In genomic region chr11:75429902-75430691, GRCh38 we compare ENCODE assay signal across 7 cellular contexts. TPM values are rescaled to one million over a fixed set of nuclear protein-coding genes. Genes with fewer than 3 reads are reported as not detected.
DNase-seq lines count a peak whose midpoint lies in the region; ATAC-seq and TF ChIP-seq lines count a peak whose summit lies in the region.

No MANE protein-coding gene starts in this region.

- DNase-seq in NCI-H1417 treated with DMSO at 0.1 percent for 48 hours (lab: John Stamatoyannopoulos, UW) (peak; percentile 74), dermis microvascular lymphatic vessel endothelial cell (ENCODE audit: low read depth in 2 of 2) (peak; percentile 14 to 83), lower lobe of right lung (peak; percentile 85)
- DNase-seq in activated CD4-positive, alpha-beta T cell treated with anti-CD3 and anti-CD28 coated beads for 48 hours: peak; percentile 73
- peak; percentile 16 for DNase-seq in stimulated activated CD8-positive, alpha-beta memory T cell treated with anti-CD3 and anti-CD28 coated beads, Interleukin-12 subunit alpha, Interleukin-12 subunit beta, amount 100 ng/mL, for 1 hour (ENCODE audit: low read depth)

- H3K27ac ChIP-seq in lower lobe of right lung: peak overlapping the region; percentile 74

- H3K36me3 ChIP-seq in lower lobe of right lung: no peaks in the 10 kb centered on the region

- peak; percentile 30 for TF ChIP-seq POLR2A in GM18951 (IDR thresholded peaks at IDR 0.05; ENCODE audit: extremely low read depth, insufficient read depth, insufficient read length)

- H3K4me3 ChIP-seq in lower lobe of right lung: peak overlapping the region; percentile 50

- intact Hi-C loops in lower lobe of right lung (cut with DNase I): no loop called here

- H3K9me3 ChIP-seq in lower lobe of right lung: no peaks in the 10 kb centered on the region

- H3K27me3 ChIP-seq in lower lobe of right lung (ENCODE audit: low read depth): peaks cover 24% of the 10 kb centered on the region

- ATAC-seq in lower lobe of right lung (peak; percentile 75 to 78), HG03095 (IDR thresholded peaks at IDR 0.05; ENCODE audit: unreplicated experiment) (no peak)

- TF ChIP-seq CTCF in lower lobe of right lung (IDR thresholded peaks at IDR 0.05): no peak

- H3K4me1 ChIP-seq in lower lobe of right lung: peaks cover 17% of the 10 kb centered on the region

- in situ Hi-C loops in GM18951 (cut with MboI; ENCODE audit: low sequenced_read_pairs, unreplicated experiment): no loop called here

RNA-seq across cellular contexts. Expression of gene KLHL35, which starts 2.9 kb away (rescaled TPM):
- total RNA-seq in dermis microvascular lymphatic vessel endothelial cell (1.0 and 2.4 TPM in 2 replicates), lower lobe of right lung (2.6 TPM)

RNA-seq across cellular contexts. Expression of gene RPS3, which starts 30.8 kb away (rescaled TPM):
- total RNA-seq in dermis microvascular lymphatic vessel endothelial cell: 2,725 and 2,751 TPM in 2 replicates
- total RNA-seq in lower lobe of right lung: 1,761 TPM

Comparison
In these comparisons a context has a peak if more than half of its experiments do, and no peak if none do; other contexts are left out.
1. DNase-seq: peak in every context shown above with its lines; median percentile 85 in lower lobe of right lung; 74 in NCI-H1417 treated with DMSO at 0.1 percent for 48 hours; 73 in activated CD4-positive, alpha-beta T cell treated with anti-CD3 and anti-CD28 coated beads for 48 hours; 48 in dermis microvascular lymphatic vessel endothelial cell; 16 in stimulated activated CD8-positive, alpha-beta memory T cell treated with anti-CD3 and anti-CD28 coated beads, Interleukin-12 subunit alpha, Interleukin-12 subunit beta, amount 100 ng/mL, for 1 hour.